In genomic region chr4:118033148-118034060, GRCh38 we compare ENCODE assay signal across 8 cellular contexts. TPM values are rescaled to one million over a fixed set of nuclear protein-coding genes. Genes with fewer than 3 reads are reported as not detected.
DNase-seq lines count a peak whose midpoint lies in the region; ATAC-seq and TF ChIP-seq lines count a peak whose summit lies in the region.

No MANE protein-coding gene starts in this region.

- POLR2A ChIA-PET in HCT116 (lab: Charles Lee) = no interaction called here

- CTCF ChIA-PET in HCT116 (lab: Charles Lee) = interaction anchor here (1.0 to 2.5 kb wide), 4 partner anchors 237 to 1853 kb away, joined by 3 to 12 read pairs (median 6); no protein-coding TSS in a partner anchor

- no peaks in the 10 kb centered on the region for H4K20me1 ChIP-seq in HCT116 (ENCODE audit: insufficient read depth)

- DNase-seq in Ammon's horn (ENCODE audit: low spot score) (peak; percentile 34), HCT116 (ENCODE audit: low read depth, low spot score) (peak; percentile 40), Peyer's patch (peak in 1 of 3 donors; percentile 57), dorsolateral prefrontal cortex (peak; percentile 32 to 69 (median 60)), lung (ENCODE audit: low spot score) (peak; percentile 33), NAMALWA (ENCODE audit: low spot score) (no peak), NCI-H128 (lab: John Stamatoyannopoulos, UW; ENCODE audit: unreplicated experiment) (no peak)

- no peaks in the 10 kb centered on the region for H3K9me2 ChIP-seq in HCT116 (ENCODE audit: insufficient read depth)

- no peak for TF ChIP-seq RAD21 in HCT116 (IDR thresholded peaks at IDR 0.05; ENCODE audit: low read depth)

- H3K4me2 ChIP-seq in HCT116 (ENCODE audit: low read length) = peak overlapping the region; percentile 91

- RAD21 ChIA-PET in HCT116 (lab: Charles Lee; ENCODE audit: low non-redundant PET in 1 of 2, low total read pairs in 2 of 2, uncharacterized antibody in 2 of 2, unreplicated experiment in 2 of 2) = interaction anchor here (0.6 to 1.6 kb wide), 2 partner anchors 237 to 899 kb away, joined by 3 to 5 read pairs; no protein-coding TSS in a partner anchor

- H3K27ac ChIP-seq in HCT116 (ENCODE audit: low read depth, low read length) (peak overlapping the region; percentile 56; the same call in 1 of the 2 replicates), Peyer's patch (no peak overlapping the region), dorsolateral prefrontal cortex (peak overlapping the region in 56 of 59 donors; percentile 23 to 92 (median 79)), lung (ENCODE audit: low read depth in 1 of 2, low read length in 1 of 2) (no peak overlapping the region), thymus (ENCODE audit: low read depth) (no peak overlapping the region)

- ATAC-seq in HCT116 = peak; percentile 80
- peak; percentile 84 for ATAC-seq in lung (ENCODE audit: insufficient read depth, low FRiP score)

- BruUV-seq in HCT116 (replicated peaks; lab: Mats Ljungman, UMichigan) = no TSS peak

- H3K4me3 ChIP-seq in HCT116 (replicated peaks in 1 of 2; ENCODE audit: low read depth in 1 of 2, low read length in 2 of 2) (peak overlapping the region; percentile 55 to 65), Peyer's patch (peak overlapping the region; percentile 14 to 53 (median 40)), dorsolateral prefrontal cortex (peak overlapping the region; percentile 50 to 87 (median 71)), lung (peak overlapping the region; percentile 26), thymus (ENCODE audit: low read length) (peak overlapping the region; percentile 65)

- no peak for TF ChIP-seq POLR2A in HCT116 (IDR thresholded peaks at IDR 0.05; ENCODE audit: borderline replicate concordance, extremely low read depth, insufficient read depth, insufficient read length)
- TF ChIP-seq POLR2A in Peyer's patch (IDR thresholded peaks at IDR 0.05) = no peak

- intact Hi-C loops in HCT116 (cut with micrococcal nuclease) = loop anchor here (1.0 to 2.0 kb wide), 4 partner anchors 191 to 1853 kb away; no protein-coding TSS in a partner anchor
- intact Hi-C loops in dorsolateral prefrontal cortex (cut with DNase I) = loop anchor here (5.0 to 10.0 kb wide), 3 partner anchors 191 to 901 kb away; no protein-coding TSS in a partner anchor

- TF ChIP-seq CTCF in HCT116 (IDR thresholded peaks at IDR 0.05 in 2 of 3, conservative IDR thresholded peaks at IDR 0.05 in 1 of 3; ENCODE audit: borderline replicate concordance in 1 of 3, insufficient read depth in 1 of 3, low read depth in 2 of 3, low read length in 2 of 3) (no peak), Peyer's patch (IDR thresholded peaks at IDR 0.05) (no peak), dorsolateral prefrontal cortex (IDR thresholded peaks at IDR 0.05 in 54 of 56, conservative IDR thresholded peaks at IDR 0.05 in 2 of 56; ENCODE audit: low read depth in 1 of 56, partially characterized antibody in 56 of 56) (no peak), lung (IDR thresholded peaks at IDR 0.05; ENCODE audit: control extremely low read depth, extremely low read depth) (no peak)

- peak overlapping the region; percentile 26; the same call in 1 of the 2 replicates for H3K9ac ChIP-seq in HCT116 (ENCODE audit: low read length)

- no peaks in the 10 kb centered on the region for H3K36me3 ChIP-seq in HCT116 (ENCODE audit: control insufficient read depth in 1 of 2, insufficient read depth in 2 of 2, low read length in 2 of 2)
- no peaks in the 10 kb centered on the region for H3K36me3 ChIP-seq in Peyer's patch
- H3K36me3 ChIP-seq in lung (ENCODE audit: control insufficient read depth in 2 of 2, insufficient read depth in 2 of 2, low read length in 2 of 2) = no peaks in the 10 kb centered on the region
- H3K36me3 ChIP-seq in thymus (ENCODE audit: control insufficient read depth, insufficient read depth) = no peaks in the 10 kb centered on the region

- 0 to 1% methylated on average over 82 to 100 of the region's 100 CpGs for WGBS in lung, 2 donors
- WGBS in thymus = under 1% methylated on average over 100 of the region's 100 CpGs

- H3K9me3 ChIP-seq in HCT116 (ENCODE audit: control insufficient read depth in 1 of 2, insufficient read depth in 1 of 2, low read depth in 1 of 2, low read length in 2 of 2) (no peaks in the 10 kb centered on the region), Peyer's patch (no peaks in the 10 kb centered on the region), lung (ENCODE audit: control insufficient read depth in 2 of 2, insufficient read depth in 1 of 2, low read length in 1 of 2) (no peaks in the 10 kb centered on the region), thymus (ENCODE audit: control insufficient read depth) (no peaks in the 10 kb centered on the region)

- H2AFZ ChIP-seq in HCT116 (ENCODE audit: low read depth, low read length, poor library complexity, severe bottlenecking) = peak overlapping the region; percentile 95

- peaks cover 5 to 12% of the 10 kb centered on the region in 2 experiments for H3K4me1 ChIP-seq in HCT116 (ENCODE audit: control insufficient read depth in 1 of 2, insufficient read depth in 2 of 2, low read length in 2 of 2)
- H3K4me1 ChIP-seq in Peyer's patch = peaks cover 0 to 7% (median 3%) of the 10 kb centered on the region in 4 donors
- peaks cover 0 to 4% of the 10 kb centered on the region in 2 donors for H3K4me1 ChIP-seq in lung (ENCODE audit: control insufficient read depth in 2 of 2, insufficient read depth in 2 of 2, low read length in 2 of 2)
- H3K4me1 ChIP-seq in thymus (ENCODE audit: control insufficient read depth, insufficient read depth, low read length) = no peaks in the 10 kb centered on the region

- H3K27me3 ChIP-seq in HCT116 (ENCODE audit: insufficient read depth, low read length) (no peaks in the 10 kb centered on the region), Peyer's patch (no peaks in the 10 kb centered on the region), dorsolateral prefrontal cortex (peaks cover 0 to 13% (median 0%) of the 10 kb centered on the region in 45 donors), lung (ENCODE audit: control insufficient read depth, insufficient read depth) (no peaks in the 10 kb centered on the region), thymus (ENCODE audit: control insufficient read depth, insufficient read depth) (no peaks in the 10 kb centered on the region)

- no peaks in the 10 kb centered on the region for H3K79me2 ChIP-seq in HCT116 (ENCODE audit: insufficient read depth, low read length)

TF ChIP-seq in HCT116, 20 proteins besides CTCF, POLR2A, EP300 and RAD21 (continues in another document):
- TF ChIP-seq SP1 (IDR thresholded peaks at IDR 0.05; ENCODE audit: low read depth) (no peak), REST (IDR thresholded peaks at IDR 0.05; ENCODE audit: low read depth) (no peak), CBX3 (IDR thresholded peaks at IDR 0.05; ENCODE audit: low read depth) (no peak), ZBTB33 (IDR thresholded peaks at IDR 0.05; ENCODE audit: extremely low read depth, insufficient replicate concordance, low read length) (no peak), POLR2AphosphoS5 (IDR thresholded peaks at IDR 0.05; ENCODE audit: low read depth, low read length) (peak; percentile 22; the same call in 1 of the 2 replicates), TCF7L2 (IDR thresholded peaks at IDR 0.05; ENCODE audit: borderline replicate concordance, extremely low read depth, insufficient read depth, insufficient read length) (peak; percentile 75), YY1 (IDR thresholded peaks at IDR 0.05; ENCODE audit: extremely low read depth, insufficient replicate concordance, low read depth, low read length) (no peak), SRF (IDR thresholded peaks at IDR 0.05; ENCODE audit: low read depth) (no peak), ZFX (IDR thresholded peaks at IDR 0.05) (0 out of 2 replicates have a peak, but pooled peaks have one; percentile 30)

RNA-seq across cellular contexts. Expression of gene NDST3, which starts 0.9 kb away (rescaled TPM):
- total RNA-seq in HCT116 (2021; ENCODE audit: unreplicated experiment) = not detected
- 0.03 TPM in 1 of 2 replicates, not detected in the other for polyA plus RNA-seq in HCT116 (2012)
- total RNA-seq in Peyer's patch = not detected
- 10 to 100 TPM in 117 of 120 experiments, 1 to 10 TPM in 3; 5.4 to 45.3 (median 23.4) TPM for total RNA-seq in dorsolateral prefrontal cortex
- total RNA-seq in lung = under 1 TPM in 1 of 2 donors, not detected in 1; 0.74 TPM
- polyA plus RNA-seq in lung = under 1 TPM; 0.02 TPM
- 1.0 TPM for polyA plus RNA-seq in thymus

Comparison
In these comparisons a context has a peak if more than half of its experiments do, and no peak if none do; other contexts are left out.
1. DNase-seq: peak in Ammon's horn (single experiment), HCT116 (single experiment), dorsolateral prefrontal cortex (10 of 10) and lung (single experiment); none in NAMALWA (single experiment) and NCI-H128 (single experiment).
2. H3K27ac ChIP-seq: peak in HCT116 (single experiment) and dorsolateral prefrontal cortex (56 of 59); none in Peyer's patch (0 of 4), lung (0 of 2) and thymus (single experiment).
3. Peak in every context shown above with its lines, with median percentiles within 50 percentile points of each other: H3K4me3 ChIP-seq.